7 cellular contexts compared by ENCODE assay signal in genomic region chr17:31095239-31096105, GRCh38. TPM values are rescaled to one million over a fixed set of nuclear protein-coding genes. Genes with fewer than 3 reads are reported as not detected.
DNase-seq lines count a peak whose midpoint lies in the region; ATAC-seq and TF ChIP-seq lines count a peak whose summit lies in the region.

No MANE protein-coding gene starts in this region.

- peaks cover 49% of the 10 kb centered on the region for H3K79me2 ChIP-seq in PC-3 (ENCODE audit: low read length)

- H3K4me1 Mint-ChIP-seq in nephron = peaks cover 12% of the 10 kb centered on the region

- H3K9me3 Mint-ChIP-seq in nephron = no peaks in the 10 kb centered on the region

- H3K36me3 Mint-ChIP-seq in nephron (ENCODE audit: low read depth) = peaks cover 8% of the 10 kb centered on the region

- intact Hi-C loops in PC-3 (cut with micrococcal nuclease) = no loop called here

- H3K4me2 ChIP-seq in PC-3 (ENCODE audit: low read length) = peak overlapping the region; percentile 90

- peak overlapping the region; percentile 92 to 98 (median 96) for H3K4me3 Mint-ChIP-seq in nephron

- CTCF ChIA-PET in PC-3 (lab: Charles Lee) = no interaction called here

- H3K27me3 Mint-ChIP-seq in nephron (ENCODE audit: low read depth) = no peaks in the 10 kb centered on the region

- peak overlapping the region; percentile 84 for H3K4me3 ChIP-seq in PC-3 (ENCODE audit: low read length)
- peak overlapping the region; percentile 89 to 90 for H3K4me3 ChIP-seq in foreskin fibroblast (ENCODE audit: low read depth in 1 of 2, low read length in 2 of 2)

- ATAC-seq in HG03097 (IDR thresholded peaks at IDR 0.05; ENCODE audit: low FRiP score, unreplicated experiment) (peak; percentile 16), PC-3 (peak; percentile 54)

- peak overlapping the region; percentile 80 for H3K9ac ChIP-seq in PC-3 (ENCODE audit: low read length)

- peaks cover 8% of the 10 kb centered on the region; the same call in 1 of the 2 replicates for H3K4me1 ChIP-seq in PC-3 (ENCODE audit: insufficient read depth, low read length)

- TF ChIP-seq CTCF in GM13976 (IDR thresholded peaks at IDR 0.05; ENCODE audit: borderline replicate concordance, control extremely low read depth, extremely low read depth, insufficient read depth, missing control alignments) (no peak), PC-3 (conservative IDR thresholded peaks at IDR 0.05; ENCODE audit: low read depth, low read length) (no peak), foreskin fibroblast (IDR thresholded peaks at IDR 0.05; ENCODE audit: low read depth, low read length) (no peak), nephron (IDR thresholded peaks at IDR 0.05; ENCODE audit: unreplicated experiment in 3 of 3) (no peak)

- in situ Hi-C loops in GM13976 (cut with MboI; ENCODE audit: low sequenced_read_pairs, unreplicated experiment) = no loop called here

- no peaks in the 10 kb centered on the region for H3K9me3 ChIP-seq in PC-3 (ENCODE audit: low read length)

- peak overlapping the region; percentile 68 for H2AFZ ChIP-seq in PC-3 (ENCODE audit: low read length)

- H3K27ac ChIP-seq in PC-3 (ENCODE audit: low read length) = peak overlapping the region; percentile 44

- H3F3A ChIP-seq in PC-3 (ENCODE audit: low read length, unreplicated experiment) = no peaks in the 10 kb centered on the region

- 0 out of 2 replicates have a peak, but pooled peaks cover 6% of the 10 kb centered on the region for H4K20me1 ChIP-seq in PC-3 (ENCODE audit: low read length)

- no peaks in the 10 kb centered on the region for H3K9me2 ChIP-seq in PC-3 (replicated peaks; ENCODE audit: low read length)

- POLR2A ChIA-PET in PC-3 (lab: Charles Lee; ENCODE audit: unreplicated experiment) = interaction anchor here (0.6 kb wide), 1 partner anchor 15 kb away, joined by 5 read pairs; no protein-coding TSS in a partner anchor

- no peaks in the 10 kb centered on the region for H3K27me3 ChIP-seq in PC-3 (ENCODE audit: low read length)

- TSS peak; percentile 56 for BruUV-seq in PC-3 (replicated peaks; lab: Mats Ljungman, UMichigan)

- H3K36me3 ChIP-seq in PC-3 (ENCODE audit: low read depth, low read length) = no peaks in the 10 kb centered on the region

- H3K27ac Mint-ChIP-seq in nephron = peak overlapping the region; percentile 88 to 98 (median 97)

- peak; percentile 36 for DNase-seq in GM13976 (ENCODE audit: low spot score)
- DNase-seq in PC-3 = peak; percentile 25
- peak; percentile 9 for DNase-seq in activated gamma-delta T cell treated with anti-CD3 and anti-CD28 coated beads, Interleukin-2, amount 50 U/mL, for 16 hours (ENCODE audit: low read depth)
- peak; percentile 36 to 61 for DNase-seq in foreskin fibroblast
- DNase-seq in ureter (ENCODE audit: low spot score) = peak; percentile 63

RNA-seq across cellular contexts. Expression of gene NF1, which starts 0.7 kb away (rescaled TPM):
- total RNA-seq in PC-3 (2014; rRNA removed) (16.4 and 27.4 TPM in 2 replicates), ureter (112 TPM)

Comparison
In these comparisons a context has a peak if more than half of its experiments do, and no peak if none do; other contexts are left out.
1. Peak in every context shown above with its lines: DNase-seq, ATAC-seq, H3K4me3 ChIP-seq and H3K27ac ChIP-seq.
2. DNase-seq: peak in every context shown above with its lines; median percentile 63 in ureter; 48 in foreskin fibroblast; 36 in GM13976; 25 in PC-3; 9 in activated gamma-delta T cell treated with anti-CD3 and anti-CD28 coated beads, Interleukin-2, amount 50 U/mL, for 16 hours.